25 cellular contexts compared by ENCODE assay signal in genomic region chr16:24054649-24055560, GRCh38.
DNase-seq lines count a peak whose midpoint lies in the region; ATAC-seq, FAIRE-seq and TF ChIP-seq lines count a peak whose summit lies in the region.
"Had no signal": no experiment of that assay in that cellular context is flagged by ENCODE, and none has a peak within 500 bp of the region (broad histone marks: within the 10 kb centered on the region; RNA-seq: fewer than 3 reads in every experiment).

No MANE protein-coding gene starts in this region.

- peaks cover 15% of the 10 kb centered on the region for H3K4me1 Mint-ChIP-seq in activated B cell treated with CpG ODN at 0.5 μM for 24 hours
- H3K4me1 Mint-ChIP-seq: stimulated activated naive CD8-positive, alpha-beta T cell treated with anti-CD3 and anti-CD28 coated beads, Interleukin-15, amount 100 ng/mL, for 72 hours had no signal

- TF ChIP-seq CTCF in activated B cell treated with CpG ODN at 0.5 μM for 24 hours (IDR thresholded peaks at IDR 0.05), result no peak
- no peak for TF ChIP-seq CTCF in neural cell (IDR thresholded peaks at IDR 0.05; ENCODE audit: poor library complexity, severe bottlenecking)
- TF ChIP-seq CTCF in GM20000 (IDR thresholded peaks at IDR 0.05; ENCODE audit: extremely low read depth, missing control alignments), result no peak
- no peak for TF ChIP-seq CTCF in uterus (IDR thresholded peaks at IDR 0.05)
- no peak for TF ChIP-seq CTCF in BE2C (IDR thresholded peaks at IDR 0.05; ENCODE audit: low read depth, low read length)

- H3K36me3 Mint-ChIP-seq in activated B cell treated with CpG ODN at 0.5 μM for 24 hours (ENCODE audit: low read depth), result peaks cover 85% of the 10 kb centered on the region

- peak; percentile 59 for TF ChIP-seq EP300 in neural cell (conservative IDR thresholded peaks at IDR 0.05; ENCODE audit: poor library complexity, severe bottlenecking)

- FAIRE-seq in GM12891 (lab: Jason Lieb, UNC) (peak; percentile 31), GM12892 (lab: Jason Lieb, UNC) (no peak)
- FAIRE-seq: A204.1 had no signal

- no peaks in the 10 kb centered on the region for H3F3A ChIP-seq in neural cell (ENCODE audit: insufficient read depth, low read length, poor library complexity, severe bottlenecking)

- no peak overlapping the region for H3K4me2 ChIP-seq in neural cell (ENCODE audit: low read length)

- H3K4me3 Mint-ChIP-seq in activated B cell treated with CpG ODN at 0.5 μM for 24 hours, result no peak overlapping the region
- H3K4me3 Mint-ChIP-seq: activated CD8-positive, alpha-beta T cell treated with anti-CD3 and anti-CD28 coated beads for 36 hours; activated naive CD8-positive, alpha-beta T cell; CD8-positive, alpha-beta T cell; stimulated activated naive CD8-positive, alpha-beta T cell treated with anti-CD3 and anti-CD28 coated beads, Interleukin-15, amount 100 ng/mL, for 72 hours; T-helper 1 cell treated with Interleukin-12 subunit alpha and Interleukin-12 subunit beta and Interleukin-4 antibody, amounts not matched to agents 30 μg/mL and 1 μg/mL, for 36 hours had no signal

- H3K27me3 ChIP-seq in neural cell (ENCODE audit: insufficient read depth, low read depth, low read length) (no peaks in the 10 kb centered on the region), uterus (no peaks in the 10 kb centered on the region), BE2C (no peaks in the 10 kb centered on the region)

- H2AFZ ChIP-seq in neural cell (ENCODE audit: low read depth, low read length), result peak overlapping the region; percentile 16

- peak overlapping the region; percentile 24 for H3K9ac ChIP-seq in neural cell (ENCODE audit: low read length)

- no peaks in the 10 kb centered on the region for H3K4me1 ChIP-seq in uterus
- no peaks in the 10 kb centered on the region for H3K4me1 ChIP-seq in BE2C
- H3K4me1 ChIP-seq: tibial artery had no signal

- no peaks in the 10 kb centered on the region for H3K9me3 ChIP-seq in neural cell (ENCODE audit: low read length)
- H3K9me3 ChIP-seq in uterus, result no peaks in the 10 kb centered on the region
- H3K9me3 ChIP-seq in BE2C, result no peaks in the 10 kb centered on the region
- H3K9me3 ChIP-seq: tibial artery had no signal

- ATAC-seq in activated B cell treated with CpG ODN at 0.5 μM for 24 hours (ENCODE audit: low read depth), result no peak
- ATAC-seq: activated CD8-positive, alpha-beta T cell treated with anti-CD3 and anti-CD28 coated beads for 36 hours; CD8-positive, alpha-beta T cell; stimulated activated naive CD8-positive, alpha-beta T cell treated with anti-CD3 and anti-CD28 coated beads, Interleukin-15, amount 100 ng/mL, for 72 hours had no signal

- no peaks in the 10 kb centered on the region for H3K9me3 Mint-ChIP-seq in activated B cell treated with CpG ODN at 0.5 μM for 24 hours
- H3K9me3 Mint-ChIP-seq: activated CD8-positive, alpha-beta T cell treated with anti-CD3 and anti-CD28 coated beads for 36 hours; CD8-positive, alpha-beta T cell; stimulated activated naive CD8-positive, alpha-beta T cell treated with anti-CD3 and anti-CD28 coated beads, Interleukin-15, amount 100 ng/mL, for 72 hours; T-helper 1 cell treated with Interleukin-12 subunit alpha and Interleukin-12 subunit beta and Interleukin-4 antibody, amounts not matched to agents 30 μg/mL and 1 μg/mL, for 36 hours had no signal

- H3K36me3 ChIP-seq in neural cell (ENCODE audit: insufficient read depth, low read length) (no peaks in the 10 kb centered on the region), uterus (no peaks in the 10 kb centered on the region), BE2C (no peaks in the 10 kb centered on the region)
- H3K36me3 ChIP-seq: tibial artery had no signal

- DNase-seq in GM12891 (ENCODE audit: insufficient read length, low spot score) (no peak), activated B cell treated with CpG ODN at 0.5 μM for 24 hours (no peak), hippocampal formation (lab: John Stamatoyannopoulos, UW) (peak; percentile 3 to 40), GM12892 (ENCODE audit: insufficient read length) (no peak), GM20000 (ENCODE audit: low spot score) (no peak), uterus (no peak), BE2C (no peak)
- DNase-seq: activated CD4-positive, alpha-beta T cell treated with anti-CD3 and anti-CD28 coated beads for 1 hour; activated CD8-positive, alpha-beta T cell treated with anti-CD3 and anti-CD28 coated beads for 36 hours; aorta; CD8-positive, alpha-beta T cell; NCI-H1417 treated with DMSO at 0.1 percent for 48 hours; NCI-H2081; NCI-H345; NCI-H82; occipital lobe; RPMI8226; stimulated activated naive CD8-positive, alpha-beta T cell treated with anti-CD3 and anti-CD28 coated beads, Interleukin-15, amount 100 ng/mL, for 72 hours; tibial artery had no signal

- no peaks in the 10 kb centered on the region for H3K27me3 Mint-ChIP-seq in activated B cell treated with CpG ODN at 0.5 μM for 24 hours
- H3K27me3 Mint-ChIP-seq: activated CD8-positive, alpha-beta T cell treated with anti-CD3 and anti-CD28 coated beads for 36 hours; activated naive CD8-positive, alpha-beta T cell; stimulated activated naive CD8-positive, alpha-beta T cell treated with anti-CD3 and anti-CD28 coated beads, Interleukin-15, amount 100 ng/mL, for 72 hours had no signal

- POLR2A ChIA-PET in activated B cell treated with CpG ODN at 0.5 μM for 24 hours (lab: Charles Lee), result no interaction called here

- TF ChIP-seq POLR2A in GM12891 (IDR thresholded peaks at IDR 0.05; ENCODE audit: low read depth, low read length) (no peak), GM12892 (IDR thresholded peaks at IDR 0.05; ENCODE audit: low read depth, low read length) (no peak), uterus (IDR thresholded peaks at IDR 0.05) (no peak)

- H3K27ac Mint-ChIP-seq in activated B cell treated with CpG ODN at 0.5 μM for 24 hours, result peak overlapping the region; percentile 21
- H3K27ac Mint-ChIP-seq: activated CD8-positive, alpha-beta T cell treated with anti-CD3 and anti-CD28 coated beads for 36 hours; activated naive CD8-positive, alpha-beta T cell; CD8-positive, alpha-beta T cell; stimulated activated naive CD8-positive, alpha-beta T cell treated with anti-CD3 and anti-CD28 coated beads, Interleukin-15, amount 100 ng/mL, for 72 hours; T-helper 1 cell treated with Interleukin-12 subunit alpha and Interleukin-12 subunit beta and Interleukin-4 antibody, amounts not matched to agents 30 μg/mL and 1 μg/mL, for 36 hours had no signal

- intact Hi-C loops in activated B cell treated with CpG ODN at 0.5 μM for 24 hours (cut with micrococcal nuclease), result no loop called here
- intact Hi-C loops in uterus (cut with DNase I; ENCODE audit: low total_unique reads), result no loop called here

- no peak for TF ChIP-seq RAD21 in neural cell (conservative IDR thresholded peaks at IDR 0.05)

- no peaks in the 10 kb centered on the region for H4K20me1 ChIP-seq in neural cell (ENCODE audit: insufficient read depth)

- no peaks in the 10 kb centered on the region for H3K79me2 ChIP-seq in neural cell (replicated peaks; ENCODE audit: insufficient read depth, low read length)

- H3K27ac ChIP-seq in neural cell (ENCODE audit: low read length), result peak overlapping the region; percentile 61
- no peak overlapping the region for H3K27ac ChIP-seq in uterus
- H3K27ac ChIP-seq: epithelial cell of prostate, skin epidermis, tibial artery had no signal

- H3K9me2 ChIP-seq in neural cell (ENCODE audit: insufficient read depth, low read length), result no peaks in the 10 kb centered on the region

- CTCF ChIA-PET in activated B cell treated with CpG ODN at 0.5 μM for 24 hours (lab: Charles Lee), result interaction anchor here (0.6 to 1.2 kb wide), 2 partner anchors 9 to 198 kb away, joined by 3 read pairs; no protein-coding TSS in a partner anchor

- H3K4me3 ChIP-seq in neural cell (ENCODE audit: low read length), result peak overlapping the region; percentile 40
- H3K4me3 ChIP-seq in uterus, result no peak overlapping the region
- H3K4me3 ChIP-seq in BE2C (ENCODE audit: low read depth, low read length), result no peak overlapping the region
- H3K4me3 ChIP-seq: skin epidermis, tibial artery had no signal

TF ChIP-seq in GM12891, 5 proteins besides CTCF, POLR2A, EP300 and RAD21:
- TF ChIP-seq POU2F2 (IDR thresholded peaks at IDR 0.05; ENCODE audit: low read depth, low read length) (no peak), POLR2AphosphoS5 (IDR thresholded peaks at IDR 0.05; ENCODE audit: low read depth, low read length) (no peak), PAX5 (IDR thresholded peaks at IDR 0.05; ENCODE audit: insufficient read depth, low read length, severe bottlenecking) (no peak), SPI1 (IDR thresholded peaks at IDR 0.05; ENCODE audit: low read depth, low read length) (no peak), TAF1 (IDR thresholded peaks at IDR 0.05; ENCODE audit: low read depth, low read length) (no peak)

TF ChIP-seq in neural cell, 6 proteins besides CTCF, POLR2A, EP300 and RAD21:
- TF ChIP-seq POLR2AphosphoS5 (IDR thresholded peaks at IDR 0.05) (peak; percentile 44), REST (IDR thresholded peaks at IDR 0.05; ENCODE audit: borderline replicate concordance) (no peak)
TF ChIP-seq in neural cell: peak in this region for 1.

Comparison
In these comparisons a context has a peak if more than half of its experiments do, and no peak if none do; other contexts are left out.
1. DNase-seq: peak in hippocampal formation (2 of 2); none in GM12891 (single experiment), activated B cell treated with CpG ODN at 0.5 μM for 24 hours (single experiment), GM12892 (single experiment), GM20000 (single experiment), uterus (0 of 2) and BE2C (single experiment).